In genomic region chr7:24566274-24566673, GRCh38 we compare ENCODE assay signal across 21 cellular contexts.
"Had no signal": no experiment of that assay in that cellular context is flagged by ENCODE, and none has a peak within 500 bp of the region (broad histone marks: within the 10 kb centered on the region; RNA-seq: fewer than 3 reads in every experiment).

No MANE protein-coding gene starts in this region.

- H3K36me3 ChIP-seq: left ventricle myocardium inferior, ovary, right atrium auricular region, right lobe of liver, tibial nerve, uterus had no signal

- H3K27me3 ChIP-seq: ovary, right atrium auricular region, right lobe of liver, tibial nerve, uterus had no signal

- DNase-seq: islet precursor cell; left ventricle myocardium inferior; midbrain; mucosa of descending colon; naive thymus-derived CD4-positive, alpha-beta T cell; ovary; right lobe of liver; stimulated activated CD4-positive, alpha-beta T cell treated with anti-CD3 and anti-CD28 coated beads, Interleukin-1b, Interleukin-23, amount 100 ng/mL, for 48 hours; stimulated activated CD4-positive, alpha-beta T cell treated with anti-CD3 and anti-CD28 coated beads, Interleukin-2, amount 100 ng/mL, for 48 hours; stimulated activated CD4-positive, alpha-beta T cell treated with anti-CD3 and anti-CD28 coated beads, Interleukin-4, amount 100 ng/mL, for 4 hours; stimulated activated CD8-positive, alpha-beta memory T cell treated with anti-CD3 and anti-CD28 coated beads, Interleukin-4, amount 100 ng/mL, for 48 hours; stimulated activated naive CD4-positive, alpha-beta T cell treated with Interleukin-2 at 50 U/mL for 16 hours; stimulated activated naive CD8-positive, alpha-beta T cell treated with anti-CD3 and anti-CD28 coated beads, Interleukin-15, amount 100 ng/mL, for 72 hours; substantia nigra; uterus had no signal

- H3K27ac ChIP-seq: left ventricle myocardium inferior, ovary, right atrium auricular region, right lobe of liver, tibial nerve, uterus had no signal

- H3K4me3 ChIP-seq: left ventricle myocardium inferior, lung, mucosa of descending colon, ovary, right atrium auricular region, right lobe of liver, smooth muscle cell, tibial nerve, uterus had no signal

- ATAC-seq: mucosa of descending colon; naive thymus-derived CD4-positive, alpha-beta T cell; natural killer cell treated with Interleukin-12 subunit alpha and Interleukin-12 subunit beta and Interleukin-15 and Interleukin-18, amount 100 ng/mL, for 72 hours; right lobe of liver; stimulated activated memory B cell treated with anti-CD40 and anti-IgM and Interleukin-4, amounts not matched to agents 10 μg/mL and 1 μg/mL and 100 μg/mL, for 72 hours; stimulated activated naive CD8-positive, alpha-beta T cell treated with anti-CD3 and anti-CD28 coated beads, Interleukin-15, amount 100 ng/mL, for 72 hours had no signal

- H3K4me2 ChIP-seq: smooth muscle cell had no signal

- H3K9me3 ChIP-seq: left ventricle myocardium inferior, mucosa of descending colon, ovary, right atrium auricular region, right lobe of liver, tibial nerve, uterus had no signal

- H3K4me1 ChIP-seq: left ventricle myocardium inferior, right atrium auricular region, right lobe of liver, tibial nerve, uterus had no signal
